2 cellular contexts compared by ENCODE assay signal in genomic region chr11:85852754-85853153, GRCh38. TPM values are rescaled to one million over a fixed set of nuclear protein-coding genes. Genes with fewer than 3 reads are reported as not detected.
"Had no signal": no experiment of that assay in that cellular context is flagged by ENCODE, and none has a peak within 500 bp of the region (broad histone marks: within the 10 kb centered on the region; RNA-seq: fewer than 3 reads in every experiment).

No MANE protein-coding gene starts in this region.

RNA-seq across cellular contexts. Expression of gene CCDC83, which starts 2.4 kb away (rescaled TPM):
- total RNA-seq: G401, GM12878 had no signal
- polyA plus RNA-seq: GM12878 had no signal
